In genomic region chr1:76781447-76781846, GRCh38 we compare ENCODE assay signal across 1 cellular context.
TF ChIP-seq lines count a peak whose summit lies in the region.

No MANE protein-coding gene starts in this region.

TF ChIP-seq in GM23338, 12 proteins besides CTCF, POLR2A, EP300 and RAD21 (continued from another document):
- no peak for TF ChIP-seq REST (IDR thresholded peaks at IDR 0.05; ENCODE audit: unreplicated experiment)
- TF ChIP-seq NANOG (IDR thresholded peaks at IDR 0.05; ENCODE audit: borderline replicate concordance), result no peak
- TF ChIP-seq, protein P1, sequence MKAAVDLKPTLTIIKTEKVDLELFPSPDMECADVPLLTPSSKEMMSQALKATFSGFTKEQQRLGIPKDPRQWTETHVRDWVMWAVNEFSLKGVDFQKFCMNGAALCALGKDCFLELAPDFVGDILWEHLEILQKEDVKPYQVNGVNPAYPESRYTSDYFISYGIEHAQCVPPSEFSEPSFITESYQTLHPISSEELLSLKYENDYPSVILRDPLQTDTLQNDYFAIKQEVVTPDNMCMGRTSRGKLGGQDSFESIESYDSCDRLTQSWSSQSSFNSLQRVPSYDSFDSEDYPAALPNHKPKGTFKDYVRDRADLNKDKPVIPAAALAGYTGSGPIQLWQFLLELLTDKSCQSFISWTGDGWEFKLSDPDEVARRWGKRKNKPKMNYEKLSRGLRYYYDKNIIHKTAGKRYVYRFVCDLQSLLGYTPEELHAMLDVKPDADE (IDR thresholded peaks at IDR 0.05), result no peak
- TF ChIP-seq ZNF114 (CRISPR knock-in tag; IDR thresholded peaks at IDR 0.05), result no peak
- TF ChIP-seq EZH2 (IDR thresholded peaks at IDR 0.05; ENCODE audit: low read depth, unreplicated experiment), result no peak
- no peak for TF ChIP-seq ZNF331 (CRISPR knock-in tag; IDR thresholded peaks at IDR 0.05; ENCODE audit: low read depth)
